20 cellular contexts compared by ENCODE assay signal in genomic region chr13:64441740-64442139, GRCh38.
DNase-seq lines count a peak whose midpoint lies in the region; ATAC-seq, FAIRE-seq and TF ChIP-seq lines count a peak whose summit lies in the region.
"Had no signal": no experiment of that assay in that cellular context is flagged by ENCODE, and none has a peak within 500 bp of the region (broad histone marks: within the 10 kb centered on the region; RNA-seq: fewer than 3 reads in every experiment).

No MANE protein-coding gene starts in this region.

- H3K4me3 ChIP-seq in SK-N-SH (ENCODE audit: low read depth in 2 of 2, low read length in 1 of 2) (no peak overlapping the region), OCI-LY1 (ENCODE audit: low read depth, low read length, poor library complexity, severe bottlenecking) (no peak overlapping the region), endothelial cell of umbilical vein (replicated peaks in 1 of 3; ENCODE audit: insufficient read depth in 1 of 3, low read depth in 1 of 3, low read length in 3 of 3) (no peak overlapping the region)
- H3K4me3 ChIP-seq: A549, GM23338 had no signal

- H3K4me2 ChIP-seq in SK-N-SH (no peak overlapping the region), OCI-LY1 (ENCODE audit: low read length) (no peak overlapping the region), endothelial cell of umbilical vein (ENCODE audit: insufficient read depth, low read length) (no peak overlapping the region)
- H3K4me2 ChIP-seq: A549, GM23338 had no signal

- no TSS peak for BruUV-seq in endothelial cell of umbilical vein (replicated peaks; lab: Mats Ljungman, UMichigan)

- no peak for TF ChIP-seq POLR2A in endothelial cell of umbilical vein (IDR thresholded peaks at IDR 0.05; ENCODE audit: low read depth, low read length)

- H3K4me1 ChIP-seq in SK-N-SH (ENCODE audit: control insufficient read depth in 1 of 2, insufficient read depth in 2 of 2, low read depth in 1 of 2, low read length in 1 of 2) (no peaks in the 10 kb centered on the region), OCI-LY1 (ENCODE audit: insufficient read depth, low read length, severe bottlenecking) (no peaks in the 10 kb centered on the region), endothelial cell of umbilical vein (ENCODE audit: control insufficient read depth, extremely low read depth, insufficient read depth, low read length) (no peaks in the 10 kb centered on the region)
- H3K4me1 ChIP-seq: A549 had no signal

- H3K36me3 ChIP-seq in SK-N-SH (replicated peaks in 1 of 2; ENCODE audit: control insufficient read depth in 1 of 2, insufficient read depth in 2 of 2, low read length in 1 of 2) = no peaks in the 10 kb centered on the region
- no peaks in the 10 kb centered on the region for H3K36me3 ChIP-seq in OCI-LY1 (ENCODE audit: insufficient read depth, low read length)
- no peaks in the 10 kb centered on the region for H3K36me3 ChIP-seq in endothelial cell of umbilical vein (ENCODE audit: control insufficient read depth in 2 of 2, extremely low read depth in 1 of 2, insufficient read depth in 2 of 2, low read length in 2 of 2)

- POLR2A ChIA-PET in SK-N-SH (lab: Yijun Ruan, JAX) (no interaction called here), endothelial cell of umbilical vein (lab: Charles Lee) (no interaction called here)

- H3K9me3 ChIP-seq in SK-N-SH (no peaks in the 10 kb centered on the region), OCI-LY1 (ENCODE audit: low read length) (no peaks in the 10 kb centered on the region), endothelial cell of umbilical vein (replicated peaks; ENCODE audit: control insufficient read depth, insufficient read depth, low read length) (no peaks in the 10 kb centered on the region)
- H3K9me3 ChIP-seq: A549 had no signal

- H3K9ac ChIP-seq in SK-N-SH (no peak overlapping the region), OCI-LY1 (ENCODE audit: low read length) (no peak overlapping the region), endothelial cell of umbilical vein (replicated peaks; ENCODE audit: extremely low read depth, insufficient read depth, low read length) (no peak overlapping the region)

- intact Hi-C loops in endothelial cell of umbilical vein (cut with micrococcal nuclease) = no loop called here

- H3K27me3 ChIP-seq in SK-N-SH (ENCODE audit: insufficient read depth) (no peaks in the 10 kb centered on the region), OCI-LY1 (ENCODE audit: insufficient read depth, low read length) (no peaks in the 10 kb centered on the region), endothelial cell of umbilical vein (ENCODE audit: control insufficient read depth in 2 of 2, insufficient read depth in 2 of 2, low read length in 2 of 2) (no peaks in the 10 kb centered on the region)

- H4K20me1 ChIP-seq in SK-N-SH (ENCODE audit: insufficient read depth) (no peaks in the 10 kb centered on the region), OCI-LY1 (ENCODE audit: insufficient read depth, low read length) (no peaks in the 10 kb centered on the region), endothelial cell of umbilical vein (replicated peaks; ENCODE audit: control insufficient read depth, extremely low read depth, insufficient read depth, low read length) (no peaks in the 10 kb centered on the region)

- DNase-seq in SK-N-SH (no peak), endothelial cell of umbilical vein (ENCODE audit: low read depth, low spot score) (peak; percentile 28)
- DNase-seq: 8988T; C1 segment of cervical spinal cord; Calu3; CD4-positive, alpha-beta memory T cell; COR-L47; DMS53; DMS79 treated with DMSO at 0.1 percent for 48 hours; GF-D8; H9 had no signal

- no peak for TF ChIP-seq RAD21 in SK-N-SH (IDR thresholded peaks at IDR 0.05; ENCODE audit: low read length)

- dilution Hi-C loops in endothelial cell of umbilical vein (cut with MboI; ENCODE audit: extremely low pct_ligation_motif_present, low sequenced_read_pairs) = no loop called here

- ATAC-seq in SK-N-SH treated with all-trans-retinoic acid at 6 μM for 48 hours = no peak
- no peak for ATAC-seq in HG02840 (IDR thresholded peaks at IDR 0.05; ENCODE audit: low FRiP score, unreplicated experiment)
- no peak for ATAC-seq in GM19395 (IDR thresholded peaks at IDR 0.05; ENCODE audit: unreplicated experiment)
- no peak for ATAC-seq in HG03342 (IDR thresholded peaks at IDR 0.05; ENCODE audit: unreplicated experiment)
- ATAC-seq: A549, GM23338, HCT116 had no signal

- H3K27ac ChIP-seq in SK-N-SH (ENCODE audit: low read depth in 2 of 2, low read length in 1 of 2) (no peak overlapping the region), OCI-LY1 (ENCODE audit: low read depth, low read length, poor library complexity, severe bottlenecking) (no peak overlapping the region), endothelial cell of umbilical vein (ENCODE audit: insufficient read depth, low read depth, low read length) (no peak overlapping the region)
- H3K27ac ChIP-seq: A549 had no signal

- no peak overlapping the region for H2AFZ ChIP-seq in SK-N-SH (ENCODE audit: low read depth)
- H2AFZ ChIP-seq in OCI-LY1 (ENCODE audit: low read length) = peak overlapping the region; percentile 75; the same call in 1 of the 2 replicates
- H2AFZ ChIP-seq in endothelial cell of umbilical vein (ENCODE audit: low read depth, low read length) = no peak overlapping the region
- H2AFZ ChIP-seq: GM23338 had no signal

- H3K79me2 ChIP-seq in SK-N-SH (ENCODE audit: insufficient read depth) = no peaks in the 10 kb centered on the region
- no peaks in the 10 kb centered on the region for H3K79me2 ChIP-seq in OCI-LY1 (ENCODE audit: insufficient read depth, low read length)
- H3K79me2 ChIP-seq in endothelial cell of umbilical vein (ENCODE audit: control insufficient read depth, insufficient read depth, low read length) = no peaks in the 10 kb centered on the region

- 55% methylated on average over 1 of the region's 1 CpG for WGBS in SK-N-SH (ENCODE audit: low lambda C conversion rate)

- CTCF ChIA-PET in SK-N-SH (lab: Yijun Ruan, JAX) (no interaction called here), endothelial cell of umbilical vein (lab: Charles Lee) (interaction anchor here (1.2 to 1.3 kb wide), 2 partner anchors 17 to 30 kb away, joined by 3 to 4 read pairs; no protein-coding TSS in a partner anchor)

- H3K9me2 ChIP-seq in SK-N-SH (no peaks in the 10 kb centered on the region), OCI-LY1 (ENCODE audit: low read depth, low read length) (no peaks in the 10 kb centered on the region)

- no peak for FAIRE-seq in endothelial cell of umbilical vein (lab: Jason Lieb, UNC)
- FAIRE-seq: A549, GM12891 had no signal

- TF ChIP-seq EP300 in SK-N-SH (IDR thresholded peaks at IDR 0.05; ENCODE audit: borderline replicate concordance in 1 of 2, low read depth in 1 of 2, low read length in 1 of 2) = no peak

- TF ChIP-seq CTCF in SK-N-SH (IDR thresholded peaks at IDR 0.05) = no peak
- TF ChIP-seq CTCF in OCI-LY1 (IDR thresholded peaks at IDR 0.05; ENCODE audit: low read length) = no peak
- TF ChIP-seq CTCF in endothelial cell of umbilical vein (IDR thresholded peaks at IDR 0.05; ENCODE audit: extremely low read depth in 1 of 2, insufficient read depth in 1 of 2, low read depth in 1 of 2, low read length in 2 of 2) = no peak

- H3K9me1 ChIP-seq in endothelial cell of umbilical vein (replicated peaks; ENCODE audit: control insufficient read depth, extremely low read depth, insufficient read depth, low read length) = no peaks in the 10 kb centered on the region

- no peaks in the 10 kb centered on the region for H3F3A ChIP-seq in SK-N-SH (replicated peaks; ENCODE audit: insufficient read depth)
- no peaks in the 10 kb centered on the region for H3F3A ChIP-seq in OCI-LY1 (ENCODE audit: insufficient read depth, low read length)

TF ChIP-seq in SK-N-SH treated with all-trans-retinoic acid at 6 μM for 48 hours, 23 proteins besides CTCF, POLR2A, EP300 and RAD21:
- TF ChIP-seq ISL1 (CRISPR knock-in tag; IDR thresholded peaks at IDR 0.05) = peak; percentile 54
- TF ChIP-seq GLIS3 (CRISPR knock-in tag; IDR thresholded peaks at IDR 0.05) = no peak
- TF ChIP-seq ZFP3 (CRISPR knock-in tag; IDR thresholded peaks at IDR 0.05) = no peak

TF ChIP-seq in endothelial cell of umbilical vein, 7 proteins besides CTCF, POLR2A, EP300 and RAD21:
- no peak for TF ChIP-seq MAX (IDR thresholded peaks at IDR 0.05; ENCODE audit: insufficient read depth, insufficient read length)
- no peak for TF ChIP-seq JUN (IDR thresholded peaks at IDR 0.05; ENCODE audit: borderline replicate concordance, insufficient read depth, insufficient read length, low read depth)
- TF ChIP-seq POLR2AphosphoS5 (IDR thresholded peaks at IDR 0.05; ENCODE audit: insufficient read depth, low read depth, low read length) = no peak
- no peak for TF ChIP-seq GATA2 (IDR thresholded peaks at IDR 0.05; ENCODE audit: insufficient read depth, insufficient read length, low read depth, low read length)
- TF ChIP-seq EZH2 (IDR thresholded peaks at IDR 0.05; ENCODE audit: borderline replicate concordance, low read depth, low read length, severe bottlenecking) = no peak
